Comparison of ENCODE assay signal across 17 cellular contexts in genomic region chr10:95134490-95134889, GRCh38.
"Had no signal": no experiment of that assay in that cellular context is flagged by ENCODE, and none has a peak within 500 bp of the region (broad histone marks: within the 10 kb centered on the region; RNA-seq: fewer than 3 reads in every experiment).

No MANE protein-coding gene starts in this region.

- H3K27ac ChIP-seq: stomach, suprapubic skin, testis, thoracic aorta, thyroid gland, tibial artery, tibial nerve, transverse colon, upper lobe of left lung, upper lobe of right lung, uterus, vagina had no signal

- ATAC-seq: stimulated activated effector memory CD8-positive, alpha-beta T cell treated with anti-CD3 and anti-CD28 coated beads, Interleukin-12 subunit alpha, Interleukin-12 subunit beta, amount 100 ng/mL, for 72 hours; stimulated activated memory B cell treated with anti-CD40 and anti-IgM and Interleukin-4, amounts not matched to agents 10 μg/mL and 1 μg/mL and 100 μg/mL, for 72 hours; stimulated activated naive B cell treated with anti-CD40 and anti-IgM and Interleukin-4, amounts not matched to agents 10 μg/mL and 1 μg/mL and 100 μg/mL, for 72 hours; stimulated activated naive CD8-positive, alpha-beta T cell treated with anti-CD3 and anti-CD28 coated beads, Interleukin-15, amount 100 ng/mL, for 72 hours; stimulated activated naive CD8-positive, alpha-beta T cell treated with anti-CD3 and anti-CD28 coated beads, Interleukin-15, Interleukin-2, amounts not matched to agents 100 U/mL and 50 U/mL, for 24 hours; upper lobe of right lung had no signal

- H3K9me3 ChIP-seq: testis, thoracic aorta, thyroid gland, transverse colon, upper lobe of left lung, upper lobe of right lung, vagina had no signal

- H3K4me3 ChIP-seq: stomach, suprapubic skin, testis, thoracic aorta, thyroid gland, tibial artery, tibial nerve, transverse colon, upper lobe of left lung, upper lobe of right lung, uterus, vagina had no signal

- H3K27me3 ChIP-seq: stomach, suprapubic skin, testis, thyroid gland, tibial artery, tibial nerve, transverse colon, upper lobe of left lung, upper lobe of right lung, uterus, vagina had no signal

- H3K36me3 ChIP-seq: stomach, suprapubic skin, thoracic aorta, thyroid gland, tibial artery, tibial nerve, transverse colon, upper lobe of left lung, upper lobe of right lung, uterus, vagina had no signal

- H3K4me1 ChIP-seq: stomach, suprapubic skin, testis, thyroid gland, tibial artery, tibial nerve, transverse colon, upper lobe of right lung, uterus, vagina had no signal
